Comparison of ENCODE assay signal across 1 cellular context in the genomic region with DNA sequence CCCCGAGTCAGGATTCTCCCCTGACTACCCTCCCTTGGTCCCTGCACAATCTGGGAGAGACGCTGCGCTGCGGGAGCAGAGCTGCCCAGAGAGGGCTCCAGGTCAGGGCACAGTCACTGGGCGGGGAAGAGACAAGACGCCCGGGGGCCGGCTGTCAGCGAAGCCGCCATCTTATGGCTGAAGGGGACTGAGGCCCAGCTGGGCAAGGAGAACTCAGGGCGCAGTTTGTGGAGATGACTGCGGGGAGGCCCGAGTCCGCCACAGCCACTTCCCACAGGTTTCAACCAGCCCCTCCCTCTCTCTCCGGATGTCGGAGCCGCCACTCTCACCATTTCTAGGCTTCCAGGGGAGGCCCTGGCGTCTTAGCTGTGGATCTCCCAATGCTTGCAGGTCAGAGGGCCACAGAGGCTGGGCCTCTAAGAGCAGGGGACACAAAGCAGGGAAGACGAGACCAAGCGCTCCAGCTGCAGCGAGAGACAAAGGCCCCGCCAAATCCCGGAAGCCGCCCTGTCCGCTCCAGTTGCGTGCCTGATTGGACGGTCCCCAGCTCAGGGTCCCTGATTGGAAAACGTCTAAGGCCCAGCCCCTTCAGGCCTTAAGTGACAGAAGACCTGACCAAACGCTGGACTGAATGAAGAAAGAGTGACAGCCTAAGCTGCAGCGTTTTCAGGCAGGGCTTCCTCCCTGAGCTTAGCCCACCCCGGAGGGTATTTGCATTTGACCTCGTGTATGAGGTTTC.
TF ChIP-seq lines count a peak whose summit lies in the region.

A gene (minus strand): TSS at position 484 of the 739 bp plus-strand sequence. CDS start 152 bp downstream, at position 332.

TF ChIP-seq in GM12878, 131 proteins besides CTCF, POLR2A, EP300 and RAD21 (continued from another document and continues in another):
- TF ChIP-seq EGR1 (IDR thresholded peaks at IDR 0.05; ENCODE audit: borderline replicate concordance in 1 of 2, low read depth in 2 of 2, low read length in 2 of 2) (no peak), CHD4 (IDR thresholded peaks at IDR 0.05) (no peak), JUND (IDR thresholded peaks at IDR 0.05; ENCODE audit: low read depth, low read length) (no peak), HCFC1 (IDR thresholded peaks at IDR 0.05; ENCODE audit: low read length) (peak; percentile 45), RFX5 (IDR thresholded peaks at IDR 0.05; ENCODE audit: low read depth, low read length) (no peak), SPI1 (IDR thresholded peaks at IDR 0.05; ENCODE audit: borderline replicate concordance, insufficient read depth, low read depth, low read length) (peak; percentile 30; the same call in 1 of the 2 replicates), MEF2A (IDR thresholded peaks at IDR 0.05; ENCODE audit: insufficient read depth, low read depth, low read length) (no peak), CHD2 (IDR thresholded peaks at IDR 0.05; ENCODE audit: borderline replicate concordance, low read depth, low read length) (peak; percentile 95), TAF1 (IDR thresholded peaks at IDR 0.05; ENCODE audit: borderline replicate concordance, low read depth, low read length) (peak; percentile 58; the same call in 1 of the 2 replicates), BACH1 (IDR thresholded peaks at IDR 0.05; ENCODE audit: borderline replicate concordance) (no peak), PML (IDR thresholded peaks at IDR 0.05; ENCODE audit: low read length) (0 out of 2 replicates have a peak, but pooled peaks have one; percentile 26), NR2F1 (conservative IDR thresholded peaks at IDR 0.05) (peak; percentile 50; the same call in 1 of the 2 replicates), RCOR1 (conservative IDR thresholded peaks at IDR 0.05; ENCODE audit: low read depth, low read length) (no peak), FOXK2 (IDR thresholded peaks at IDR 0.05) (peak; percentile 55; the same call in 1 of the 2 replicates), HDAC6 (IDR thresholded peaks at IDR 0.05; ENCODE audit: unreplicated experiment) (no peak), ZZZ3 (IDR thresholded peaks at IDR 0.05; ENCODE audit: control insufficient read depth, insufficient read length, low read depth) (no peak), MXI1 (IDR thresholded peaks at IDR 0.05; ENCODE audit: low read depth, low read length) (peak; percentile 53), SMAD5 (IDR thresholded peaks at IDR 0.05; ENCODE audit: low read depth) (peak; percentile 41; the same call in 1 of the 2 replicates), MYB (IDR thresholded peaks at IDR 0.05; ENCODE audit: borderline replicate concordance, low read depth, low read length) (no peak), TARDBP (IDR thresholded peaks at IDR 0.05; ENCODE audit: borderline replicate concordance) (no peak), KAT2A (conservative IDR thresholded peaks at IDR 0.05; ENCODE audit: control insufficient read depth, low read depth, low read length) (no peak), PAX5 (IDR thresholded peaks at IDR 0.05; ENCODE audit: borderline replicate concordance, low read depth, low read length) (no peak), MTA2 (IDR thresholded peaks at IDR 0.05; ENCODE audit: low read depth) (no peak), SMARCA5 (IDR thresholded peaks at IDR 0.05) (no peak), NBN (IDR thresholded peaks at IDR 0.05) (no peak; the same call in 1 of the 2 replicates), SMC3 (IDR thresholded peaks at IDR 0.05; ENCODE audit: borderline replicate concordance, low read length) (no peak), KLF5 (IDR thresholded peaks at IDR 0.05; ENCODE audit: partially characterized antibody) (peak; percentile 62), POLR2AphosphoS5 (IDR thresholded peaks at IDR 0.05; ENCODE audit: low read length) (peak; percentile 85), BMI1 (IDR thresholded peaks at IDR 0.05; ENCODE audit: borderline replicate concordance) (no peak), EED (IDR thresholded peaks at IDR 0.05; ENCODE audit: low read depth) (peak; percentile 19; the same call in 1 of the 2 replicates), NFYA (IDR thresholded peaks at IDR 0.05; ENCODE audit: borderline replicate concordance, low read depth, low read length) (peak; percentile 44; the same call in 1 of the 2 replicates), SIX5 (IDR thresholded peaks at IDR 0.05; ENCODE audit: low read depth, low read length, severe bottlenecking) (no peak), RAD51 (IDR thresholded peaks at IDR 0.05) (no peak), TBL1XR1 (IDR thresholded peaks at IDR 0.05; ENCODE audit: low read depth, low read length) (no peak)
- TF ChIP-seq, protein P1, sequence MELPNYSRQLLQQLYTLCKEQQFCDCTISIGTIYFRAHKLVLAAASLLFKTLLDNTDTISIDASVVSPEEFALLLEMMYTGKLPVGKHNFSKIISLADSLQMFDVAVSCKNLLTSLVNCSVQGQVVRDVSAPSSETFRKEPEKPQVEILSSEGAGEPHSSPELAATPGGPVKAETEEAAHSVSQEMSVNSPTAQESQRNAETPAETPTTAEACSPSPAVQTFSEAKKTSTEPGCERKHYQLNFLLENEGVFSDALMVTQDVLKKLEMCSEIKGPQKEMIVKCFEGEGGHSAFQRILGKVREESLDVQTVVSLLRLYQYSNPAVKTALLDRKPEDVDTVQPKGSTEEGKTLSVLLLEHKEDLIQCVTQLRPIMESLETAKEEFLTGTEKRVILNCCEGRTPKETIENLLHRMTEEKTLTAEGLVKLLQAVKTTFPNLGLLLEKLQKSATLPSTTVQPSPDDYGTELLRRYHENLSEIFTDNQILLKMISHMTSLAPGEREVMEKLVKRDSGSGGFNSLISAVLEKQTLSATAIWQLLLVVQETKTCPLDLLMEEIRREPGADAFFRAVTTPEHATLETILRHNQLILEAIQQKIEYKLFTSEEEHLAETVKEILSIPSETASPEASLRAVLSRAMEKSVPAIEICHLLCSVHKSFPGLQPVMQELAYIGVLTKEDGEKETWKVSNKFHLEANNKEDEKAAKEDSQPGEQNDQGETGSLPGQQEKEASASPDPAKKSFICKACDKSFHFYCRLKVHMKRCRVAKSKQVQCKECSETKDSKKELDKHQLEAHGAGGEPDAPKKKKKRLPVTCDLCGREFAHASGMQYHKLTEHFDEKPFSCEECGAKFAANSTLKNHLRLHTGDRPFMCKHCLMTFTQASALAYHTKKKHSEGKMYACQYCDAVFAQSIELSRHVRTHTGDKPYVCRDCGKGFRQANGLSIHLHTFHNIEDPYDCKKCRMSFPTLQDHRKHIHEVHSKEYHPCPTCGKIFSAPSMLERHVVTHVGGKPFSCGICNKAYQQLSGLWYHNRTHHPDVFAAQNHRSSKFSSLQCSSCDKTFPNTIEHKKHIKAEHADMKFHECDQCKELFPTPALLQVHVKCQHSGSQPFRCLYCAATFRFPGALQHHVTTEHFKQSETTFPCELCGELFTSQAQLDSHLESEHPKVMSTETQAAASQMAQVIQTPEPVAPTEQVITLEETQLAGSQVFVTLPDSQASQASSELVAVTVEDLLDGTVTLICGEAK (IDR thresholded peaks at IDR 0.05; ENCODE audit: borderline replicate concordance), result peak; percentile 84; the same call in 1 of the 2 replicates
- TF ChIP-seq, protein P2, sequence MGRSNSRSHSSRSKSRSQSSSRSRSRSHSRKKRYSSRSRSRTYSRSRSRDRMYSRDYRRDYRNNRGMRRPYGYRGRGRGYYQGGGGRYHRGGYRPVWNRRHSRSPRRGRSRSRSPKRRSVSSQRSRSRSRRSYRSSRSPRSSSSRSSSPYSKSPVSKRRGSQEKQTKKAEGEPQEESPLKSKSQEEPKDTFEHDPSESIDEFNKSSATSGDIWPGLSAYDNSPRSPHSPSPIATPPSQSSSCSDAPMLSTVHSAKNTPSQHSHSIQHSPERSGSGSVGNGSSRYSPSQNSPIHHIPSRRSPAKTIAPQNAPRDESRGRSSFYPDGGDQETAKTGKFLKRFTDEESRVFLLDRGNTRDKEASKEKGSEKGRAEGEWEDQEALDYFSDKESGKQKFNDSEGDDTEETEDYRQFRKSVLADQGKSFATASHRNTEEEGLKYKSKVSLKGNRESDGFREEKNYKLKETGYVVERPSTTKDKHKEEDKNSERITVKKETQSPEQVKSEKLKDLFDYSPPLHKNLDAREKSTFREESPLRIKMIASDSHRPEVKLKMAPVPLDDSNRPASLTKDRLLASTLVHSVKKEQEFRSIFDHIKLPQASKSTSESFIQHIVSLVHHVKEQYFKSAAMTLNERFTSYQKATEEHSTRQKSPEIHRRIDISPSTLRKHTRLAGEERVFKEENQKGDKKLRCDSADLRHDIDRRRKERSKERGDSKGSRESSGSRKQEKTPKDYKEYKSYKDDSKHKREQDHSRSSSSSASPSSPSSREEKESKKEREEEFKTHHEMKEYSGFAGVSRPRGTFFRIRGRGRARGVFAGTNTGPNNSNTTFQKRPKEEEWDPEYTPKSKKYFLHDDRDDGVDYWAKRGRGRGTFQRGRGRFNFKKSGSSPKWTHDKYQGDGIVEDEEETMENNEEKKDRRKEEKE (IDR thresholded peaks at IDR 0.05), result no peak
- TF ChIP-seq, protein P3, sequence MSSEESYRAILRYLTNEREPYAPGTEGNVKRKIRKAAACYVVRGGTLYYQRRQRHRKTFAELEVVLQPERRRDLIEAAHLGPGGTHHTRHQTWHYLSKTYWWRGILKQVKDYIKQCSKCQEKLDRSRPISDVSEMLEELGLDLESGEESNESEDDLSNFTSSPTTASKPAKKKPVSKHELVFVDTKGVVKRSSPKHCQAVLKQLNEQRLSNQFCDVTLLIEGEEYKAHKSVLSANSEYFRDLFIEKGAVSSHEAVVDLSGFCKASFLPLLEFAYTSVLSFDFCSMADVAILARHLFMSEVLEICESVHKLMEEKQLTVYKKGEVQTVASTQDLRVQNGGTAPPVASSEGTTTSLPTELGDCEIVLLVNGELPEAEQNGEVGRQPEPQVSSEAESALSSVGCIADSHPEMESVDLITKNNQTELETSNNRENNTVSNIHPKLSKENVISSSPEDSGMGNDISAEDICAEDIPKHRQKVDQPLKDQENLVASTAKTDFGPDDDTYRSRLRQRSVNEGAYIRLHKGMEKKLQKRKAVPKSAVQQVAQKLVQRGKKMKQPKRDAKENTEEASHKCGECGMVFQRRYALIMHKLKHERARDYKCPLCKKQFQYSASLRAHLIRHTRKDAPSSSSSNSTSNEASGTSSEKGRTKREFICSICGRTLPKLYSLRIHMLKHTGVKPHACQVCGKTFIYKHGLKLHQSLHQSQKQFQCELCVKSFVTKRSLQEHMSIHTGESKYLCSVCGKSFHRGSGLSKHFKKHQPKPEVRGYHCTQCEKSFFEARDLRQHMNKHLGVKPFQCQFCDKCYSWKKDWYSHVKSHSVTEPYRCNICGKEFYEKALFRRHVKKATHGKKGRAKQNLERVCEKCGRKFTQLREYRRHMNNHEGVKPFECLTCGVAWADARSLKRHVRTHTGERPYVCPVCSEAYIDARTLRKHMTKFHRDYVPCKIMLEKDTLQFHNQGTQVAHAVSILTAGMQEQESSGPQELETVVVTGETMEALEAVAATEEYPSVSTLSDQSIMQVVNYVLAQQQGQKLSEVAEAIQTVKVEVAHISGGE (CRISPR knock-in tag; IDR thresholded peaks at IDR 0.05), result no peak
- TF ChIP-seq, protein P4, sequence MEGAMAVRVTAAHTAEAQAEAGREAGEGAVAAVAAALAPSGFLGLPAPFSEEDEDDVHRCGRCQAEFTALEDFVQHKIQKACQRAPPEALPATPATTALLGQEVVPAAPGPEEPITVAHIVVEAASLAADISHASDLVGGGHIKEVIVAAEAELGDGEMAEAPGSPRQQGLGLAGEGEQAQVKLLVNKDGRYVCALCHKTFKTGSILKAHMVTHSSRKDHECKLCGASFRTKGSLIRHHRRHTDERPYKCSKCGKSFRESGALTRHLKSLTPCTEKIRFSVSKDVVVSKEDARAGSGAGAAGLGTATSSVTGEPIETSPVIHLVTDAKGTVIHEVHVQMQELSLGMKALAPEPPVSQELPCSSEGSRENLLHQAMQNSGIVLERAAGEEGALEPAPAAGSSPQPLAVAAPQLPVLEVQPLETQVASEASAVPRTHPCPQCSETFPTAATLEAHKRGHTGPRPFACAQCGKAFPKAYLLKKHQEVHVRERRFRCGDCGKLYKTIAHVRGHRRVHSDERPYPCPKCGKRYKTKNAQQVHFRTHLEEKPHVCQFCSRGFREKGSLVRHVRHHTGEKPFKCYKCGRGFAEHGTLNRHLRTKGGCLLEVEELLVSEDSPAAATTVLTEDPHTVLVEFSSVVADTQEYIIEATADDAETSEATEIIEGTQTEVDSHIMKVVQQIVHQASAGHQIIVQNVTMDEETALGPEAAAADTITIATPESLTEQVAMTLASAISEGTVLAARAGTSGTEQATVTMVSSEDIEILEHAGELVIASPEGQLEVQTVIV (IDR thresholded peaks at IDR 0.05; ENCODE audit: borderline replicate concordance, partially characterized antibody), result peak; percentile 64
- TF ChIP-seq, protein P5, sequence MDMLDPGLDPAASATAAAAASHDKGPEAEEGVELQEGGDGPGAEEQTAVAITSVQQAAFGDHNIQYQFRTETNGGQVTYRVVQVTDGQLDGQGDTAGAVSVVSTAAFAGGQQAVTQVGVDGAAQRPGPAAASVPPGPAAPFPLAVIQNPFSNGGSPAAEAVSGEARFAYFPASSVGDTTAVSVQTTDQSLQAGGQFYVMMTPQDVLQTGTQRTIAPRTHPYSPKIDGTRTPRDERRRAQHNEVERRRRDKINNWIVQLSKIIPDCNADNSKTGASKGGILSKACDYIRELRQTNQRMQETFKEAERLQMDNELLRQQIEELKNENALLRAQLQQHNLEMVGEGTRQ (IDR thresholded peaks at IDR 0.05; ENCODE audit: borderline replicate concordance, low read depth, low read length), result no peak
- TF ChIP-seq, protein P6, sequence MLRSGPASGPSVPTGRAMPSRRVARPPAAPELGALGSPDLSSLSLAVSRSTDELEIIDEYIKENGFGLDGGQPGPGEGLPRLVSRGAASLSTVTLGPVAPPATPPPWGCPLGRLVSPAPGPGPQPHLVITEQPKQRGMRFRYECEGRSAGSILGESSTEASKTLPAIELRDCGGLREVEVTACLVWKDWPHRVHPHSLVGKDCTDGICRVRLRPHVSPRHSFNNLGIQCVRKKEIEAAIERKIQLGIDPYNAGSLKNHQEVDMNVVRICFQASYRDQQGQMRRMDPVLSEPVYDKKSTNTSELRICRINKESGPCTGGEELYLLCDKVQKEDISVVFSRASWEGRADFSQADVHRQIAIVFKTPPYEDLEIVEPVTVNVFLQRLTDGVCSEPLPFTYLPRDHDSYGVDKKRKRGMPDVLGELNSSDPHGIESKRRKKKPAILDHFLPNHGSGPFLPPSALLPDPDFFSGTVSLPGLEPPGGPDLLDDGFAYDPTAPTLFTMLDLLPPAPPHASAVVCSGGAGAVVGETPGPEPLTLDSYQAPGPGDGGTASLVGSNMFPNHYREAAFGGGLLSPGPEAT (IDR thresholded peaks at IDR 0.05; ENCODE audit: low read depth), result peak; percentile 53; the same call in 1 of the 2 replicates
